ENCODE assay signal across 29 cellular contexts in genomic region chr20:49490689-49491088, GRCh38. TPM values are rescaled to one million over a fixed set of nuclear protein-coding genes. Genes with fewer than 3 reads are reported as not detected.
"Had no signal": no experiment of that assay in that cellular context is flagged by ENCODE, and none has a peak within 500 bp of the region (broad histone marks: within the 10 kb centered on the region; RNA-seq: fewer than 3 reads in every experiment).

No MANE protein-coding gene starts in this region.

- H3K4me2 ChIP-seq: neural progenitor cell had no signal

- H3K27me3 ChIP-seq: adrenal gland, body of pancreas, gastrocnemius medialis, right atrium auricular region had no signal

- H3K4me3 Mint-ChIP-seq: activated CD4-positive, alpha-beta T cell treated with anti-CD3 and anti-CD28 coated beads for 36 hours; activated naive CD8-positive, alpha-beta T cell; mesothelial cell of epicardium; naive thymus-derived CD4-positive, alpha-beta T cell; neural progenitor cell; stimulated activated naive CD8-positive, alpha-beta T cell treated with anti-CD3 and anti-CD28 coated beads, Interleukin-15, Interleukin-2, amounts not matched to agents 100 ng/mL and 50 ng/mL, for 24 hours; T-cell; T-helper 2 cell treated with Interferon-gamma antibody and Interleukin-4, amounts not matched to agents 5 μg/mL and 100 μg/mL, for 36 hours had no signal

- H3K9me3 Mint-ChIP-seq: mesothelial cell of epicardium, neural progenitor cell had no signal

- H3K4me3 ChIP-seq: adrenal gland, body of pancreas, cardiac muscle cell, coronary artery, dorsolateral prefrontal cortex, gastrocnemius medialis, neural progenitor cell, right atrium auricular region had no signal

- H3K4me1 Mint-ChIP-seq: activated CD4-positive, alpha-beta T cell treated with anti-CD3 and anti-CD28 coated beads for 36 hours; mesothelial cell of epicardium; neural progenitor cell; T-cell had no signal

- ATAC-seq: activated CD4-positive, alpha-beta T cell treated with anti-CD3 and anti-CD28 coated beads for 36 hours; body of pancreas; left ventricle myocardium superior; naive thymus-derived CD4-positive, alpha-beta T cell; T-cell had no signal

- H3K27ac ChIP-seq: adrenal gland, body of pancreas, cardiac muscle cell, coronary artery, dorsolateral prefrontal cortex, gastrocnemius medialis, neural progenitor cell, right atrium auricular region had no signal

- H2AFZ ChIP-seq: neural progenitor cell had no signal

- H3K27ac Mint-ChIP-seq: activated CD4-positive, alpha-beta T cell treated with anti-CD3 and anti-CD28 coated beads for 36 hours; activated naive CD8-positive, alpha-beta T cell; mesothelial cell of epicardium; naive thymus-derived CD4-positive, alpha-beta T cell; neural progenitor cell; stimulated activated naive CD8-positive, alpha-beta T cell treated with anti-CD3 and anti-CD28 coated beads, Interleukin-15, Interleukin-2, amounts not matched to agents 100 ng/mL and 50 ng/mL, for 24 hours; T-cell; T-helper 2 cell treated with Interferon-gamma antibody and Interleukin-4, amounts not matched to agents 5 μg/mL and 100 μg/mL, for 36 hours had no signal

- H3K9ac ChIP-seq: neural progenitor cell had no signal

- H3K9me3 ChIP-seq: adrenal gland, body of pancreas, gastrocnemius medialis, right atrium auricular region had no signal

- H3K36me3 Mint-ChIP-seq: mesothelial cell of epicardium, neural progenitor cell, T-cell had no signal

- H3K36me3 ChIP-seq: adrenal gland, cardiac muscle cell, gastrocnemius medialis, neural progenitor cell, right atrium auricular region had no signal

- DNase-seq: activated CD4-positive, alpha-beta T cell treated with anti-CD3 and anti-CD28 coated beads for 36 hours; activated CD4-positive, alpha-beta T cell treated with anti-CD3 and anti-CD28 coated beads, Interleukin-2, amount 50 U/mL, for 4 hours; activated CD4-positive, CD25-positive, alpha-beta regulatory T cell; activated CD8-positive, alpha-beta memory T cell treated with anti-CD3 and anti-CD28 coated beads for 24 hours; activated effector memory CD4-positive, alpha-beta T cell treated with Interleukin-2 at 50 U/mL for 16 hours; activated naive CD4-positive, alpha-beta T cell treated with Interleukin-2 at 50 U/mL for 16 hours; aorta; body of pancreas; dorsolateral prefrontal cortex; effector memory CD4-positive, alpha-beta T cell; gastrocnemius medialis; glutamatergic neuron; islet precursor cell; left ventricle myocardium superior; mammary epithelial cell; naive thymus-derived CD4-positive, alpha-beta T cell; stimulated activated CD4-positive, alpha-beta T cell treated with anti-CD3 and anti-CD28 coated beads, Interleukin-2, amount 100 ng/mL, for 48 hours; substantia nigra; T-cell had no signal

- H3K4me1 ChIP-seq: adrenal gland, body of pancreas, gastrocnemius medialis, neural progenitor cell, right atrium auricular region had no signal

RNA-seq across cellular contexts. Expression of gene KCNB1, which starts 8.2 kb away (rescaled TPM):
- total RNA-seq: activated CD4-positive, alpha-beta T cell treated with anti-CD3 and anti-CD28 coated beads for 36 hours; epithelial cell of proximal tubule had no signal
- polyA plus RNA-seq: naive thymus-derived CD4-positive, alpha-beta T cell had no signal
